1 cellular context compared by ENCODE assay signal in genomic region chr5:1468247-1468612, GRCh38.
TF ChIP-seq lines count a peak whose summit lies in the region.

No MANE protein-coding gene starts in this region.

TF ChIP-seq in HepG2, 621 proteins besides CTCF, POLR2A, EP300 and RAD21 (continued from another document):
- TF ChIP-seq ZHX1 (CRISPR knock-in tag; IDR thresholded peaks at IDR 0.05; ENCODE audit: low read depth) = no peak
- no peak for TF ChIP-seq HIVEP1 (CRISPR knock-in tag; IDR thresholded peaks at IDR 0.05)
- TF ChIP-seq ZNF766 (CRISPR knock-in tag; IDR thresholded peaks at IDR 0.05; ENCODE audit: borderline replicate concordance) = no peak
TF ChIP-seq in HepG2: peak in this region for 6.
